ENCODE assay signal across 2 cellular contexts in genomic region chr10:73812662-73813061, GRCh38.
TF ChIP-seq lines count a peak whose summit lies in the region.

No MANE protein-coding gene starts in this region.

TF ChIP-seq in GM23338, 12 proteins besides CTCF, POLR2A, EP300 and RAD21:
- TF ChIP-seq EZH2phosphoT487 (IDR thresholded peaks at IDR 0.05; ENCODE audit: unreplicated experiment) (no peak), CREB1 (CRISPR knock-in tag; IDR thresholded peaks at IDR 0.05; ENCODE audit: low read depth) (no peak), POLR2AphosphoS5 (IDR thresholded peaks at IDR 0.05; ENCODE audit: low read depth) (no peak), ZNF114 (CRISPR knock-in tag; IDR thresholded peaks at IDR 0.05) (no peak), EZH2 (IDR thresholded peaks at IDR 0.05; ENCODE audit: low read depth, unreplicated experiment) (no peak), ZNF331 (CRISPR knock-in tag; IDR thresholded peaks at IDR 0.05; ENCODE audit: low read depth) (no peak), JUNB (IDR thresholded peaks at IDR 0.05; ENCODE audit: unreplicated experiment) (no peak), NANOG (IDR thresholded peaks at IDR 0.05; ENCODE audit: borderline replicate concordance) (no peak), ZNF462 (CRISPR knock-in tag; IDR thresholded peaks at IDR 0.05) (no peak)
- TF ChIP-seq, protein P1, sequence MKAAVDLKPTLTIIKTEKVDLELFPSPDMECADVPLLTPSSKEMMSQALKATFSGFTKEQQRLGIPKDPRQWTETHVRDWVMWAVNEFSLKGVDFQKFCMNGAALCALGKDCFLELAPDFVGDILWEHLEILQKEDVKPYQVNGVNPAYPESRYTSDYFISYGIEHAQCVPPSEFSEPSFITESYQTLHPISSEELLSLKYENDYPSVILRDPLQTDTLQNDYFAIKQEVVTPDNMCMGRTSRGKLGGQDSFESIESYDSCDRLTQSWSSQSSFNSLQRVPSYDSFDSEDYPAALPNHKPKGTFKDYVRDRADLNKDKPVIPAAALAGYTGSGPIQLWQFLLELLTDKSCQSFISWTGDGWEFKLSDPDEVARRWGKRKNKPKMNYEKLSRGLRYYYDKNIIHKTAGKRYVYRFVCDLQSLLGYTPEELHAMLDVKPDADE (IDR thresholded peaks at IDR 0.05) = no peak

TF ChIP-seq in SK-N-SH, 30 proteins besides CTCF, POLR2A, EP300 and RAD21:
- TF ChIP-seq NRF1 (IDR thresholded peaks at IDR 0.05; ENCODE audit: low read depth, low read length) (no peak), SIN3A (IDR thresholded peaks at IDR 0.05; ENCODE audit: borderline replicate concordance, low read depth, low read length) (no peak), CHD2 (IDR thresholded peaks at IDR 0.05; ENCODE audit: low read length, partially characterized antibody) (no peak), SMC3 (IDR thresholded peaks at IDR 0.05; ENCODE audit: low read depth, low read length) (no peak), NFIC (IDR thresholded peaks at IDR 0.05; ENCODE audit: borderline replicate concordance) (no peak), USF2 (IDR thresholded peaks at IDR 0.05; ENCODE audit: borderline replicate concordance, low read depth, low read length) (no peak), MEF2A (IDR thresholded peaks at IDR 0.05; ENCODE audit: borderline replicate concordance, low read depth) (no peak), GATA2 (CRISPR knock-in tag; IDR thresholded peaks at IDR 0.05) (no peak), POLR2AphosphoS5 (IDR thresholded peaks at IDR 0.05; ENCODE audit: low read depth, low read length) (no peak)
- TF ChIP-seq, protein P2, sequence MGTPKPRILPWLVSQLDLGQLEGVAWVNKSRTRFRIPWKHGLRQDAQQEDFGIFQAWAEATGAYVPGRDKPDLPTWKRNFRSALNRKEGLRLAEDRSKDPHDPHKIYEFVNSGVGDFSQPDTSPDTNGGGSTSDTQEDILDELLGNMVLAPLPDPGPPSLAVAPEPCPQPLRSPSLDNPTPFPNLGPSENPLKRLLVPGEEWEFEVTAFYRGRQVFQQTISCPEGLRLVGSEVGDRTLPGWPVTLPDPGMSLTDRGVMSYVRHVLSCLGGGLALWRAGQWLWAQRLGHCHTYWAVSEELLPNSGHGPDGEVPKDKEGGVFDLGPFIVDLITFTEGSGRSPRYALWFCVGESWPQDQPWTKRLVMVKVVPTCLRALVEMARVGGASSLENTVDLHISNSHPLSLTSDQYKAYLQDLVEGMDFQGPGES (IDR thresholded peaks at IDR 0.05; ENCODE audit: low read depth, low read length) = no peak
- TF ChIP-seq, protein P3, sequence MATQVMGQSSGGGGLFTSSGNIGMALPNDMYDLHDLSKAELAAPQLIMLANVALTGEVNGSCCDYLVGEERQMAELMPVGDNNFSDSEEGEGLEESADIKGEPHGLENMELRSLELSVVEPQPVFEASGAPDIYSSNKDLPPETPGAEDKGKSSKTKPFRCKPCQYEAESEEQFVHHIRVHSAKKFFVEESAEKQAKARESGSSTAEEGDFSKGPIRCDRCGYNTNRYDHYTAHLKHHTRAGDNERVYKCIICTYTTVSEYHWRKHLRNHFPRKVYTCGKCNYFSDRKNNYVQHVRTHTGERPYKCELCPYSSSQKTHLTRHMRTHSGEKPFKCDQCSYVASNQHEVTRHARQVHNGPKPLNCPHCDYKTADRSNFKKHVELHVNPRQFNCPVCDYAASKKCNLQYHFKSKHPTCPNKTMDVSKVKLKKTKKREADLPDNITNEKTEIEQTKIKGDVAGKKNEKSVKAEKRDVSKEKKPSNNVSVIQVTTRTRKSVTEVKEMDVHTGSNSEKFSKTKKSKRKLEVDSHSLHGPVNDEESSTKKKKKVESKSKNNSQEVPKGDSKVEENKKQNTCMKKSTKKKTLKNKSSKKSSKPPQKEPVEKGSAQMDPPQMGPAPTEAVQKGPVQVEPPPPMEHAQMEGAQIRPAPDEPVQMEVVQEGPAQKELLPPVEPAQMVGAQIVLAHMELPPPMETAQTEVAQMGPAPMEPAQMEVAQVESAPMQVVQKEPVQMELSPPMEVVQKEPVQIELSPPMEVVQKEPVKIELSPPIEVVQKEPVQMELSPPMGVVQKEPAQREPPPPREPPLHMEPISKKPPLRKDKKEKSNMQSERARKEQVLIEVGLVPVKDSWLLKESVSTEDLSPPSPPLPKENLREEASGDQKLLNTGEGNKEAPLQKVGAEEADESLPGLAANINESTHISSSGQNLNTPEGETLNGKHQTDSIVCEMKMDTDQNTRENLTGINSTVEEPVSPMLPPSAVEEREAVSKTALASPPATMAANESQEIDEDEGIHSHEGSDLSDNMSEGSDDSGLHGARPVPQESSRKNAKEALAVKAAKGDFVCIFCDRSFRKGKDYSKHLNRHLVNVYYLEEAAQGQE (IDR thresholded peaks at IDR 0.05; ENCODE audit: low read depth, low read length) = no peak
TF ChIP-seq in SK-N-SH: peak in this region for 0.
